Comparison of ENCODE assay signal across 14 cellular contexts in genomic region chr10:131908151-131908550, GRCh38. TPM values are rescaled to one million over a fixed set of nuclear protein-coding genes. Genes with fewer than 3 reads are reported as not detected.
DNase-seq lines count a peak whose midpoint lies in the region; ATAC-seq lines count a peak whose summit lies in the region.
"Had no signal": no experiment of that assay in that cellular context is flagged by ENCODE, and none has a peak within 500 bp of the region (broad histone marks: within the 10 kb centered on the region; RNA-seq: fewer than 3 reads in every experiment).

No MANE protein-coding gene starts in this region.

- CTCF ChIA-PET in T-cell (lab: Charles Lee) = interaction anchor here (1.1 to 1.3 kb wide), 2 partner anchors 23 to 64 kb away, joined by 3 to 4 read pairs; no protein-coding TSS in a partner anchor

- peaks cover 78% of the 10 kb centered on the region for H3K4me1 Mint-ChIP-seq in activated T-cell treated with anti-CD3 and anti-CD28 coated beads, Interleukin-2, amount 50 U/mL, for 4 hours (ENCODE audit: low read depth)
- peaks cover 81 to 89% (median 88%) of the 10 kb centered on the region in 3 donors for H3K4me1 Mint-ChIP-seq in T-cell
- peaks cover 60% of the 10 kb centered on the region for H3K4me1 Mint-ChIP-seq in stimulated activated effector memory CD8-positive, alpha-beta T cell treated with anti-CD3 and anti-CD28 coated beads, Interleukin-12 subunit alpha, Interleukin-12 subunit beta, amount 100 ng/mL, for 72 hours

- no peaks in the 10 kb centered on the region for H3K27me3 Mint-ChIP-seq in activated T-cell treated with anti-CD3 and anti-CD28 coated beads, Interleukin-2, amount 50 U/mL, for 4 hours (ENCODE audit: low read depth)
- H3K27me3 Mint-ChIP-seq in T-cell = no peaks in the 10 kb centered on the region

- no peak for ATAC-seq in activated T-cell treated with anti-CD3 and anti-CD28 coated beads, Interleukin-2, amount 50 U/mL, for 4 hours
- ATAC-seq in T-cell (replicated peaks in 1 of 4) = no peak
- no peak for ATAC-seq in stimulated activated effector memory CD8-positive, alpha-beta T cell treated with anti-CD3 and anti-CD28 coated beads, Interleukin-12 subunit alpha, Interleukin-12 subunit beta, amount 100 ng/mL, for 72 hours
- ATAC-seq: Panc1 had no signal

- POLR2A ChIA-PET in T-cell (lab: Charles Lee) = no interaction called here

- DNase-seq in activated T-cell treated with anti-CD3 and anti-CD28 coated beads, Interleukin-2, amount 50 U/mL, for 4 hours = no peak
- DNase-seq in activated T-cell treated with anti-CD3 and anti-CD28 coated beads for 4 hours = no peak
- DNase-seq in T-cell = no peak
- no peak for DNase-seq in epithelial cell of prostate (ENCODE audit: low read depth, low spot score)
- DNase-seq in stimulated activated effector memory CD8-positive, alpha-beta T cell treated with anti-CD3 and anti-CD28 coated beads, Interleukin-12 subunit alpha, Interleukin-12 subunit beta, amount 100 ng/mL, for 72 hours (ENCODE audit: low spot score in 2 of 2) = no peak
- DNase-seq in NCI-H226 = no peak
- DNase-seq in NCI-H510A treated with DMSO at 0.1 percent for 48 hours (lab: John Stamatoyannopoulos, UW) = no peak
- DNase-seq in NCI-H187 treated with DMSO at 0.1 percent for 48 hours (lab: John Stamatoyannopoulos, UW) = no peak
- DNase-seq: activated CD4-positive, CD25-positive, alpha-beta regulatory T cell; hippocampal formation; NCI-H2029 treated with DMSO at 0.1 percent for 48 hours; NCI-H69; thyroid gland had no signal

- H3K36me3 Mint-ChIP-seq in activated T-cell treated with anti-CD3 and anti-CD28 coated beads, Interleukin-2, amount 50 U/mL, for 4 hours (ENCODE audit: insufficient read depth) = peaks cover 26% of the 10 kb centered on the region
- peaks cover 33% of the 10 kb centered on the region for H3K36me3 Mint-ChIP-seq in T-cell
- peaks cover 88% of the 10 kb centered on the region for H3K36me3 Mint-ChIP-seq in stimulated activated effector memory CD8-positive, alpha-beta T cell treated with anti-CD3 and anti-CD28 coated beads, Interleukin-12 subunit alpha, Interleukin-12 subunit beta, amount 100 ng/mL, for 72 hours

- H3K4me3 Mint-ChIP-seq in activated T-cell treated with anti-CD3 and anti-CD28 coated beads, Interleukin-2, amount 50 U/mL, for 4 hours = peak overlapping the region; percentile 61
- peak overlapping the region; percentile 62 to 77 (median 68) for H3K4me3 Mint-ChIP-seq in T-cell
- H3K4me3 Mint-ChIP-seq in stimulated activated effector memory CD8-positive, alpha-beta T cell treated with anti-CD3 and anti-CD28 coated beads, Interleukin-12 subunit alpha, Interleukin-12 subunit beta, amount 100 ng/mL, for 72 hours = no peak overlapping the region

- no peaks in the 10 kb centered on the region for H3K9me3 Mint-ChIP-seq in activated T-cell treated with anti-CD3 and anti-CD28 coated beads, Interleukin-2, amount 50 U/mL, for 4 hours
- no peaks in the 10 kb centered on the region for H3K9me3 Mint-ChIP-seq in T-cell
- no peaks in the 10 kb centered on the region for H3K9me3 Mint-ChIP-seq in stimulated activated effector memory CD8-positive, alpha-beta T cell treated with anti-CD3 and anti-CD28 coated beads, Interleukin-12 subunit alpha, Interleukin-12 subunit beta, amount 100 ng/mL, for 72 hours

- peak overlapping the region; percentile 36 for H3K27ac ChIP-seq in epithelial cell of prostate
- H3K27ac ChIP-seq: thyroid gland had no signal

- peak overlapping the region; percentile 96 to 97 for H3K27ac Mint-ChIP-seq in T-cell
- H3K27ac Mint-ChIP-seq in stimulated activated effector memory CD8-positive, alpha-beta T cell treated with anti-CD3 and anti-CD28 coated beads, Interleukin-12 subunit alpha, Interleukin-12 subunit beta, amount 100 ng/mL, for 72 hours = peak overlapping the region; percentile 70

RNA-seq across cellular contexts. Expression of gene PPP2R2D, which starts 7.3 kb away (rescaled TPM):
- total RNA-seq in activated T-cell treated with anti-CD3 and anti-CD28 coated beads, Interleukin-2, amount 50 U/mL, for 4 hours = 10 to 100 TPM; 22.6 to 25.7 (median 24.1) TPM
- total RNA-seq in T-cell = 10 to 100 TPM; 37.3 to 45.0 (median 43.0) TPM
